8 cellular contexts compared by ENCODE assay signal in the genomic region with DNA sequence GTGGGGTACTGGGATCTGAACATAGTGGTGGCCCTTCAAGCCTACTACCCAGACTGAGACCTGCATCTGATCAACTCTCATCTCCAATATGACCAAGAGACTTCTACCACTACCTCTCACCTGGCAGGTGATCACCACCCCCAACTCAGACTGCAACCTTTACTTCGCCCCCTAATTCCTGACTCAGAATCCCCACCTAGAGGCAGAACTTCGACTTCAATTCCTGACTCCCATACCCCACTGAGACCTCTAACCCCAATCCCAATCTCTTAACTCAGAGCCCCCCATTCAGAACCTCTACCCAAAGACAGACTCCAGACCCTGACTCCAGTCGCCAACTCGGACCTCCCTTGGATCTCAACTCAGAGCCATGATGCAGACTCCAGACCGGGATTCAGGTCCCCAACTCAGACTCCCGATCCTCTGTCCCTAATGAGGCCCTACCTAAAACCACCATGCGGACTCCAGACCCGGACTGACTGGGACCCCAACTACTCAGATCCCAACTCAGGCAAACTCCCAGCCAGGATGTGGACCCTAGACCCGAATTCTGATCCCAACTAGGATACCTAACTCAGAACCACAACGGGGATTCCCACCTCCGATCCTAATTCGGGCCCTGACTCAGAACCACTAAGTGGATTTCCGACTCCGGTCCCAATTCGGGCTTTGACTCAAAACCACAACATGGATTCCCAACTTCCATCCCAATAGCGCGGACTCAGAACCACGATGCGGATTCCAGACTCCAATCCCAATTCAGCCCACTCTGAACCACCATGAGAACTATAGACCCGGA. TPM values are rescaled to one million over a fixed set of nuclear protein-coding genes. Genes with fewer than 3 reads are reported as not detected.
DNase-seq lines count a peak whose midpoint lies in the region; ATAC-seq and TF ChIP-seq lines count a peak whose summit lies in the region.

No MANE protein-coding gene starts in this region.

- intact Hi-C loops in Calu3 (cut with micrococcal nuclease; ENCODE audit: unreplicated experiment) (loop anchor here (10.0 kb wide), 1 partner anchor 164 kb away; no protein-coding TSS in a partner anchor), PC-9 (cut with micrococcal nuclease; ENCODE audit: unreplicated experiment) (loop anchor here (10.0 kb wide), 1 partner anchor 164 kb away; no protein-coding TSS in a partner anchor), esophagus muscularis mucosa (cut with DNase I) (loop anchor here (5.0 kb wide), 2 partner anchors 166 to 184 kb away; no protein-coding TSS in a partner anchor)

- H3K36me3 Mint-ChIP-seq in Calu3 (ENCODE audit: insufficient read depth, unreplicated experiment): peaks cover 19% of the 10 kb centered on the region

- no peak overlapping the region for H3K27ac ChIP-seq in PC-9
- H3K27ac ChIP-seq in esophagus muscularis mucosa (replicated peaks in 1 of 4): peak overlapping the region; percentile 88 to 96 (median 92)
- peak overlapping the region; percentile 82 for H3K27ac ChIP-seq in osteoblast (ENCODE audit: low read depth, low read length)

- H3K27me3 Mint-ChIP-seq in Calu3 (ENCODE audit: unreplicated experiment): no peaks in the 10 kb centered on the region

- H4K20me1 ChIP-seq in PC-9 (ENCODE audit: insufficient read depth): peaks cover 4% of the 10 kb centered on the region
- H4K20me1 ChIP-seq in osteoblast (ENCODE audit: insufficient read depth, low read length): peaks cover 47% of the 10 kb centered on the region

- POLR2A ChIA-PET in PC-9 (lab: Charles Lee; ENCODE audit: unreplicated experiment): interaction anchor here (0.7 kb wide), 1 partner anchor 1207 kb away, joined by 3 read pairs; no protein-coding TSS in a partner anchor

- H3K4me1 ChIP-seq in PC-9 (replicated peaks; ENCODE audit: insufficient read depth): peaks cover 14% of the 10 kb centered on the region
- H3K4me1 ChIP-seq in esophagus muscularis mucosa: peaks cover 7 to 49% (median 47%) of the 10 kb centered on the region in 4 donors
- H3K4me1 ChIP-seq in osteoblast (ENCODE audit: insufficient read depth, low read length): peaks cover 19% of the 10 kb centered on the region

- no peaks in the 10 kb centered on the region for H3K27me3 ChIP-seq in PC-9 (ENCODE audit: insufficient read depth, low read depth)
- H3K27me3 ChIP-seq in esophagus muscularis mucosa: no peaks in the 10 kb centered on the region
- no peaks in the 10 kb centered on the region for H3K27me3 ChIP-seq in osteoblast (ENCODE audit: insufficient read depth, low read length)

- H3K36me3 ChIP-seq in PC-9 (ENCODE audit: low read depth) (no peaks in the 10 kb centered on the region), esophagus muscularis mucosa (no peaks in the 10 kb centered on the region), osteoblast (ENCODE audit: insufficient read depth, low read length) (no peaks in the 10 kb centered on the region)

- CTCF ChIA-PET in Calu3 (lab: Charles Lee) (no interaction called here), PC-9 (lab: Charles Lee) (no interaction called here)

- no peaks in the 10 kb centered on the region for H3K9me2 ChIP-seq in PC-9 (ENCODE audit: insufficient read depth)

- TF ChIP-seq POLR2A in esophagus muscularis mucosa (IDR thresholded peaks at IDR 0.05; ENCODE audit: low read depth) (no peak), GM18505 (IDR thresholded peaks at IDR 0.05; ENCODE audit: borderline replicate concordance, extremely low read depth, insufficient read depth, insufficient read length) (no peak)

- BruUV-seq in Calu3 (replicated peaks; lab: Mats Ljungman, UMichigan) (no TSS peak), PC-9 (replicated peaks; lab: Mats Ljungman, UMichigan) (no TSS peak)

- TF ChIP-seq EP300 in esophagus muscularis mucosa (IDR thresholded peaks at IDR 0.05): no peak

- H3K4me3 ChIP-seq in PC-9: peak overlapping the region; percentile 84
- peak overlapping the region; percentile 59 to 85 (median 78) for H3K4me3 ChIP-seq in esophagus muscularis mucosa
- H3K4me3 ChIP-seq in osteoblast (ENCODE audit: insufficient read depth, low read length): peak overlapping the region; percentile 86

- no peaks in the 10 kb centered on the region for H3K9me3 ChIP-seq in PC-9 (ENCODE audit: insufficient read depth, low read depth)
- no peaks in the 10 kb centered on the region for H3K9me3 ChIP-seq in esophagus muscularis mucosa
- H3K9me3 ChIP-seq in osteoblast (ENCODE audit: low read depth, low read length): no peaks in the 10 kb centered on the region

- H3K79me2 ChIP-seq in PC-9 (ENCODE audit: low read depth) (peaks cover 49% of the 10 kb centered on the region), osteoblast (ENCODE audit: insufficient read depth, low read length) (peaks cover 62% of the 10 kb centered on the region)

- H2AFZ ChIP-seq in PC-9 (peak overlapping the region; percentile 80), osteoblast (ENCODE audit: low read length) (no peak overlapping the region)

- TF ChIP-seq CTCF in Calu3 (IDR thresholded peaks at IDR 0.05; ENCODE audit: unreplicated experiment) (no peak), PC-9 (conservative IDR thresholded peaks at IDR 0.05) (no peak), esophagus muscularis mucosa (IDR thresholded peaks at IDR 0.05) (no peak), osteoblast (IDR thresholded peaks at IDR 0.05; ENCODE audit: extremely low read depth, low read depth, low read length) (no peak)

- H3K27ac Mint-ChIP-seq in Calu3 (ENCODE audit: unreplicated experiment): peak overlapping the region; percentile 30

- H3K4me1 Mint-ChIP-seq in Calu3 (ENCODE audit: low read depth, unreplicated experiment): no peaks in the 10 kb centered on the region

- DNase-seq in Calu3 (no peak), PC-9 (no peak), esophagus muscularis mucosa (ENCODE audit: extremely low spot score) (no peak), osteoblast (ENCODE audit: insufficient read length, low spot score, missing footprints) (peak; percentile 82), NCI-H2029 (lab: John Stamatoyannopoulos, UW) (no peak), NCI-H2196 (lab: John Stamatoyannopoulos, UW; ENCODE audit: unreplicated experiment) (no peak), NCI-H1436 treated with DMSO at 0.1 percent for 48 hours (lab: John Stamatoyannopoulos, UW) (no peak)

- no peaks in the 10 kb centered on the region for H3F3A ChIP-seq in PC-9 (ENCODE audit: insufficient read depth, low read depth)

- peak overlapping the region; percentile 88 for H3K4me2 ChIP-seq in PC-9
- peak overlapping the region; percentile 81 for H3K4me2 ChIP-seq in osteoblast (ENCODE audit: insufficient read depth, low read length)

- no peaks in the 10 kb centered on the region for H3K9me3 Mint-ChIP-seq in Calu3 (ENCODE audit: low read depth, unreplicated experiment)

- ATAC-seq in GM18505 (IDR thresholded peaks at IDR 0.05; ENCODE audit: unreplicated experiment): no peak

- peak overlapping the region; percentile 62 for H3K4me3 Mint-ChIP-seq in Calu3 (ENCODE audit: low read depth, unreplicated experiment)

- 52% methylated on average over 18 of the region's 20 CpGs for WGBS in esophagus muscularis mucosa

RNA-seq across cellular contexts. Expression of a gene that starts 1.2 kb away (rescaled TPM):
- 1.2 and 1.3 TPM in 2 replicates for total RNA-seq in Calu3 (2022)
- 3.4 and 4.3 TPM in 2 replicates for total RNA-seq in PC-9 (2021)
- 1 to 10 TPM in 2 of 4 donors, under 1 TPM in 2; 0.66 to 2.5 (median 1.3) TPM for total RNA-seq in esophagus muscularis mucosa
- total RNA-seq in osteoblast: 5.1 and 6.2 TPM in 2 replicates
